ENCODE assay signal across 26 cellular contexts in the genomic region with DNA sequence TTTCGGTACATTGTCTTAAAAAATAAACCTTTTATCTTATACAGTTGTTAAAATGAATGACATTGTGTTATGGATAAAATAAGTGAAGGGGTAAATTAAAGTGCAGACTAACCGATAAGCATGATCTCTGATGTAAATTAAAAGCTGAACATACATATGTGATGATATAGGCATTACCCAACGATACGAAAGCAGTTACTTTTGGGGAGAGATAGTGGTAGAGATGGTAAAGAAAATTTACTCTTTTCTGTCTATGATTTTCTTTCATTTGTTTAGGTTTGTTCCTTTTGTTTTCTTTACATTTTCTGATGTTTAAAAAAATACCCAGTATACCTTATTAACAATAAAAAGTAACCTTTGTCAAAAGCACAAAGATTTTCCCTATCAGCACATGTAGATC.
"Had no signal": no experiment of that assay in that cellular context is flagged by ENCODE, and none has a peak within 500 bp of the region (broad histone marks: within the 10 kb centered on the region; RNA-seq: fewer than 3 reads in every experiment).

No MANE protein-coding gene starts in this region.

- DNase-seq: dorsolateral prefrontal cortex; effector CD4-positive, alpha-beta T cell; foreskin fibroblast; gastrocnemius medialis; head of caudate nucleus; kidney; midbrain; natural killer cell; occipital lobe; pancreas; sigmoid colon; stimulated activated CD4-positive, alpha-beta T cell treated with anti-CD3 and anti-CD28 coated beads, Interleukin-15, amount 100 ng/mL, for 24 hours; stimulated activated CD4-positive, alpha-beta T cell treated with anti-CD3 and anti-CD28 coated beads, Interleukin-2, amount 100 ng/mL, for 48 hours; stimulated activated naive B cell treated with anti-CD40 and anti-IgM and Interleukin-4, amounts not matched to agents 10 μg/mL and 1 μg/mL and 100 μg/mL, for 72 hours; transverse colon; upper lobe of right lung; uterus had no signal

- FAIRE-seq: colon, pancreas had no signal

- H3K4me1 ChIP-seq: upper lobe of right lung, uterus had no signal

- H3K4me3 Mint-ChIP-seq: natural killer cell; stimulated activated naive B cell treated with anti-CD40 and anti-IgM and Interleukin-4, amounts not matched to agents 10 μg/mL and 1 μg/mL and 100 μg/mL, for 72 hours; stimulated activated naive CD8-positive, alpha-beta T cell treated with anti-CD3 and anti-CD28 coated beads, Interleukin-15, Interleukin-2, amounts not matched to agents 100 ng/mL and 50 ng/mL, for 24 hours had no signal

- H3K9me3 Mint-ChIP-seq: natural killer cell; stimulated activated naive CD8-positive, alpha-beta T cell treated with anti-CD3 and anti-CD28 coated beads, Interleukin-15, Interleukin-2, amounts not matched to agents 100 ng/mL and 50 ng/mL, for 24 hours had no signal

- H3K27ac ChIP-seq: epithelial cell of prostate, gastrocnemius medialis, pancreas, right atrium auricular region, sigmoid colon, skin epidermis, transverse colon, upper lobe of right lung, uterus had no signal

- H3K27me3 Mint-ChIP-seq: progenitor cell of endocrine pancreas; stimulated activated naive B cell treated with anti-CD40 and anti-IgM and Interleukin-4, amounts not matched to agents 10 μg/mL and 1 μg/mL and 100 μg/mL, for 72 hours; stimulated activated naive CD8-positive, alpha-beta T cell treated with anti-CD3 and anti-CD28 coated beads, Interleukin-15, Interleukin-2, amounts not matched to agents 100 ng/mL and 50 ng/mL, for 24 hours had no signal

- H3K9me3 ChIP-seq: gastrocnemius medialis, pancreas, right atrium auricular region, transverse colon, upper lobe of right lung, uterus had no signal

- H3K27me3 ChIP-seq: dorsolateral prefrontal cortex, gastrocnemius medialis, pancreas, right atrium auricular region, sigmoid colon, transverse colon, upper lobe of right lung, uterus had no signal

- H3K27ac Mint-ChIP-seq: natural killer cell; progenitor cell of endocrine pancreas; stimulated activated naive B cell treated with anti-CD40 and anti-IgM and Interleukin-4, amounts not matched to agents 10 μg/mL and 1 μg/mL and 100 μg/mL, for 72 hours; stimulated activated naive CD8-positive, alpha-beta T cell treated with anti-CD3 and anti-CD28 coated beads, Interleukin-15, Interleukin-2, amounts not matched to agents 100 ng/mL and 50 ng/mL, for 24 hours had no signal

- ATAC-seq: esophagus mucosa, gastrocnemius medialis, left lobe of liver, natural killer cell, pancreas, upper lobe of right lung had no signal

- H3K4me3 ChIP-seq: dorsolateral prefrontal cortex, gastrocnemius medialis, lung, pancreas, right atrium auricular region, sigmoid colon, skin epidermis, transverse colon, upper lobe of right lung, uterus had no signal

- H3K36me3 ChIP-seq: gastrocnemius medialis, pancreas, right atrium auricular region, sigmoid colon, transverse colon, upper lobe of right lung, uterus had no signal
